ENCODE assay signal across 20 cellular contexts in genomic region chr13:58032676-58033440, GRCh38.
"Had no signal": no experiment of that assay in that cellular context is flagged by ENCODE, and none has a peak within 500 bp of the region (broad histone marks: within the 10 kb centered on the region; RNA-seq: fewer than 3 reads in every experiment).

No MANE protein-coding gene starts in this region.

- H3K27ac ChIP-seq: foreskin keratinocyte, hepatocyte, left ventricle myocardium inferior, lower lobe of right lung, testis, transverse colon had no signal

- H3K4me1 ChIP-seq: foreskin keratinocyte, left ventricle myocardium inferior, lower lobe of right lung, testis, transverse colon had no signal

- H3K27me3 ChIP-seq: foreskin keratinocyte, hepatocyte, testis, transverse colon had no signal

- H3K9me3 Mint-ChIP-seq: endodermal cell; mesothelial cell of epicardium; neural crest cell; stimulated activated naive B cell treated with anti-CD40 and anti-IgM and Interleukin-4, amounts not matched to agents 10 μg/mL and 1 μg/mL and 100 μg/mL, for 72 hours had no signal

- H3K4me3 ChIP-seq: hepatocyte, left ventricle myocardium inferior, lower lobe of right lung, testis, transverse colon had no signal

- H3K9me3 ChIP-seq: left ventricle myocardium inferior, lower lobe of right lung, testis, transverse colon had no signal

- H3K4me1 Mint-ChIP-seq: endodermal cell; memory B cell; mesothelial cell of epicardium; natural killer cell; neural crest cell; stimulated activated naive B cell treated with anti-CD40 and anti-IgM and Interleukin-4, amounts not matched to agents 10 μg/mL and 1 μg/mL and 100 μg/mL, for 72 hours; stimulated activated naive CD8-positive, alpha-beta T cell treated with anti-CD3 and anti-CD28 coated beads, Interleukin-15, amount 100 ng/mL, for 72 hours had no signal

- H3K27me3 Mint-ChIP-seq: memory B cell; stimulated activated naive B cell treated with anti-CD40 and anti-IgM and Interleukin-4, amounts not matched to agents 10 μg/mL and 1 μg/mL and 100 μg/mL, for 72 hours; stimulated activated naive CD8-positive, alpha-beta T cell treated with anti-CD3 and anti-CD28 coated beads, Interleukin-15, amount 100 ng/mL, for 72 hours had no signal

- H3K27ac Mint-ChIP-seq: endodermal cell; memory B cell; mesothelial cell of epicardium; natural killer cell; stimulated activated naive B cell treated with anti-CD40 and anti-IgM and Interleukin-4, amounts not matched to agents 10 μg/mL and 1 μg/mL and 100 μg/mL, for 72 hours; stimulated activated naive CD8-positive, alpha-beta T cell treated with anti-CD3 and anti-CD28 coated beads, Interleukin-15, amount 100 ng/mL, for 72 hours had no signal

- DNase-seq: effector CD4-positive, alpha-beta T cell; endodermal cell; erythroblast; foreskin keratinocyte; kidney; left cardiac atrium; left ventricle myocardium inferior; lower lobe of right lung; natural killer cell; posterior cingulate gyrus; stimulated activated CD4-positive, alpha-beta T cell treated with anti-CD3 and anti-CD28 coated beads, Interleukin-2, amount 100 ng/mL, for 24 hours; stimulated activated CD4-positive, alpha-beta T cell treated with anti-CD3 and anti-CD28 coated beads, Interleukin-4, amount 100 ng/mL, for 4 hours; stimulated activated naive B cell treated with anti-CD40 and anti-IgM and Interleukin-4, amounts not matched to agents 10 μg/mL and 1 μg/mL and 100 μg/mL, for 72 hours; stimulated activated naive CD8-positive, alpha-beta T cell treated with anti-CD3 and anti-CD28 coated beads, Interleukin-15, amount 100 ng/mL, for 72 hours; testis; transverse colon had no signal

- H3K36me3 Mint-ChIP-seq: memory B cell; mesothelial cell of epicardium; natural killer cell; stimulated activated naive B cell treated with anti-CD40 and anti-IgM and Interleukin-4, amounts not matched to agents 10 μg/mL and 1 μg/mL and 100 μg/mL, for 72 hours had no signal

- H3K36me3 ChIP-seq: left ventricle myocardium inferior, lower lobe of right lung, transverse colon had no signal

- H3K4me3 Mint-ChIP-seq: endodermal cell; memory B cell; mesothelial cell of epicardium; natural killer cell; neural crest cell; stimulated activated naive B cell treated with anti-CD40 and anti-IgM and Interleukin-4, amounts not matched to agents 10 μg/mL and 1 μg/mL and 100 μg/mL, for 72 hours; stimulated activated naive CD8-positive, alpha-beta T cell treated with anti-CD3 and anti-CD28 coated beads, Interleukin-15, amount 100 ng/mL, for 72 hours had no signal
